In the genomic region with DNA sequence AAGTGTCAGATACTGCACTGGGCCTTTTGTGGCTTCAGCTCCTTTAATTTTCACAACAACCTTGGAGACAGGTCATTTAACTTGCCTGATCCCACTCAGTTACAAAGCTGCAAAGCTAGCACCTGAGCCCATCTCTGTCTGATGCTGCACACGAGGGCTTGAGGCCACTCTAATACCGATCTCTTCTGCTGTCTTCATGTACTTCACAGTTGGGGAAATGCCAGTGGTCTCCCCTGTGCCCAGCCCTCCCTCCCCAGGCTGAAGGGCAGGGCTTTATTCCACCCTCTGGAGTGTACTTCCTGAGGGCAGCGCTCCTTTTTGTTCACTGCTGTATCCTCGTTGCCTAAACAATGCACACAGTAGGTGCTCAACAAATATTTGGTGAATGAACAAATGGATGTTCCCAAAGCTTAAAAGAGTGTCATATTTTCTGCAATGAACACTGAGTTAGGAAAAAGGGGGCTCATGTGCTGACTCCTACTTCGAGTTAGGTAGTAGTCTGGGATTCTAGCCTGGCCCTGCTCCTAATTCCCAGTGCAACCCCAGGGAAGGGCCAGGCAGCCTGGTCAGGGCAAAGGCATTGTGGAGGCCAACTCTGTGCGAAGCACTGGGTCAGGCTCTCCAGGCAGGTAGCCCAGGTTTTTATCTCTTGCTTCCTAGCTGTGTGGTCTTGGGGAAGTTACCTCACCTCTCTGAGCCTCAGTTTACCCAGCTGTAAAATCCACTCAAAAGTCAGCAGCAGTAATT, we compare ENCODE assay signal across 8 cellular contexts. TPM values are rescaled to one million over a fixed set of nuclear protein-coding genes. Genes with fewer than 3 reads are reported as not detected.
A peak's percentile ranks its signal among the peaks of the same experiment; 100 is the strongest.
DNase-seq lines count a peak whose midpoint lies in the region; ATAC-seq and TF ChIP-seq lines count a peak whose summit lies in the region.

No MANE protein-coding gene starts in this region.

- H3K4me2 ChIP-seq in fibroblast of lung (ENCODE audit: extremely low read depth, insufficient read depth, low read length) = peak overlapping the region; percentile 97

- peak overlapping the region; percentile 34 for H3K27ac ChIP-seq in CD8-positive, alpha-beta T cell (ENCODE audit: low read depth, low read length)
- peak overlapping the region; percentile 64 for H3K27ac ChIP-seq in fibroblast of lung (ENCODE audit: insufficient read depth, low read length)

- no peak for TF ChIP-seq CTCF in CD8-positive, alpha-beta T cell (IDR thresholded peaks at IDR 0.05)
- TF ChIP-seq CTCF in fibroblast of lung (conservative IDR thresholded peaks at IDR 0.05 in 1 of 2, IDR thresholded peaks at IDR 0.05 in 1 of 2; ENCODE audit: low read depth in 1 of 2, low read length in 2 of 2) = no peak
- no peak for TF ChIP-seq CTCF in progenitor cell of endocrine pancreas (IDR thresholded peaks at IDR 0.05; ENCODE audit: unreplicated experiment)

- no peak overlapping the region for H2AFZ ChIP-seq in fibroblast of lung (ENCODE audit: low read length)

- no peaks in the 10 kb centered on the region for H4K20me1 ChIP-seq in fibroblast of lung (ENCODE audit: control insufficient read depth, extremely low read depth, insufficient read depth, low read length)

- H3K27me3 ChIP-seq in CD8-positive, alpha-beta T cell (ENCODE audit: insufficient read depth, low read length) = no peaks in the 10 kb centered on the region
- no peaks in the 10 kb centered on the region for H3K27me3 ChIP-seq in fibroblast of lung (ENCODE audit: control insufficient read depth, insufficient read depth, low read length)

- no peaks in the 10 kb centered on the region for H3K9me3 Mint-ChIP-seq in CD8-positive, alpha-beta T cell
- no peaks in the 10 kb centered on the region for H3K9me3 Mint-ChIP-seq in progenitor cell of endocrine pancreas (ENCODE audit: low read depth)

- CTCF ChIA-PET in CD8-positive, alpha-beta T cell (lab: Charles Lee) = interaction anchor here (0.6 kb wide), 1 partner anchor 80 kb away, joined by 3 read pairs; no protein-coding TSS in a partner anchor

- peak overlapping the region; percentile 34 for H3K4me3 ChIP-seq in CD8-positive, alpha-beta T cell (ENCODE audit: low read depth, low read length)
- H3K4me3 ChIP-seq in fibroblast of lung (replicated peaks in 1 of 4; ENCODE audit: control extremely low read depth in 1 of 4, insufficient read depth in 1 of 4, low read depth in 3 of 4, low read length in 4 of 4) = peak overlapping the region; percentile 47 to 70 (median 58)

- H3K4me1 ChIP-seq in CD8-positive, alpha-beta T cell (ENCODE audit: insufficient read depth, low read length) = peaks cover 17% of the 10 kb centered on the region
- H3K4me1 ChIP-seq in fibroblast of lung (ENCODE audit: control insufficient read depth, extremely low read depth, insufficient read depth, low read length) = peaks cover 14% of the 10 kb centered on the region

- H3K27me3 Mint-ChIP-seq in CD8-positive, alpha-beta T cell (ENCODE audit: low read depth) = no peaks in the 10 kb centered on the region
- H3K27me3 Mint-ChIP-seq in progenitor cell of endocrine pancreas = peaks cover 15% of the 10 kb centered on the region

- H3K36me3 ChIP-seq in CD8-positive, alpha-beta T cell (ENCODE audit: insufficient read depth, low read length) = no peaks in the 10 kb centered on the region
- no peaks in the 10 kb centered on the region for H3K36me3 ChIP-seq in fibroblast of lung (ENCODE audit: control insufficient read depth, insufficient read depth, low read length)

- H3K36me3 Mint-ChIP-seq in CD8-positive, alpha-beta T cell = peaks cover 21% of the 10 kb centered on the region
- peaks cover 5% of the 10 kb centered on the region for H3K36me3 Mint-ChIP-seq in progenitor cell of endocrine pancreas (ENCODE audit: insufficient read depth)

- DNase-seq in CD8-positive, alpha-beta T cell = no peak
- peak; percentile 9 for DNase-seq in RKO (ENCODE audit: low spot score)
- DNase-seq in fibroblast of lung (ENCODE audit: low read depth in 2 of 2) = no peak
- DNase-seq in progenitor cell of endocrine pancreas (ENCODE audit: low spot score, unreplicated experiment) = no peak
- no peak for DNase-seq in NCI-H748 treated with DMSO at 0.1 percent for 48 hours (lab: John Stamatoyannopoulos, UW)

- H3K27ac Mint-ChIP-seq in CD8-positive, alpha-beta T cell = peak overlapping the region; percentile 93
- H3K27ac Mint-ChIP-seq in progenitor cell of endocrine pancreas = no peak overlapping the region

- H3K9ac ChIP-seq in fibroblast of lung (ENCODE audit: insufficient read depth, low read length) = no peak overlapping the region

- no peak for ATAC-seq in CD8-positive, alpha-beta T cell
- ATAC-seq in HG03135 (IDR thresholded peaks at IDR 0.05; ENCODE audit: unreplicated experiment) (no peak), HG02678 (IDR thresholded peaks at IDR 0.05; ENCODE audit: unreplicated experiment) (no peak), HG03139 (IDR thresholded peaks at IDR 0.05; ENCODE audit: unreplicated experiment) (no peak)

- H3K4me3 Mint-ChIP-seq in CD8-positive, alpha-beta T cell = peak overlapping the region; percentile 80
- peak overlapping the region; percentile 69 for H3K4me3 Mint-ChIP-seq in progenitor cell of endocrine pancreas (ENCODE audit: low read depth)

- POLR2A ChIA-PET in CD8-positive, alpha-beta T cell (lab: Charles Lee) = no interaction called here

- peaks cover 2% of the 10 kb centered on the region for H3K79me2 ChIP-seq in fibroblast of lung (ENCODE audit: control insufficient read depth, insufficient read depth, low read length)

- H3K9me3 ChIP-seq in CD8-positive, alpha-beta T cell (ENCODE audit: low read length) = no peaks in the 10 kb centered on the region
- no peaks in the 10 kb centered on the region for H3K9me3 ChIP-seq in fibroblast of lung (ENCODE audit: control insufficient read depth, insufficient read depth, low read depth, low read length)

- peaks cover 34% of the 10 kb centered on the region for H3K4me1 Mint-ChIP-seq in CD8-positive, alpha-beta T cell (ENCODE audit: low read depth)
- H3K4me1 Mint-ChIP-seq in progenitor cell of endocrine pancreas (ENCODE audit: low read depth) = peaks cover 12% of the 10 kb centered on the region

- intact Hi-C loops in CD8-positive, alpha-beta T cell (cut with DNase I, micrococcal nuclease) = no loop called here

RNA-seq across cellular contexts. Expression of a gene that starts 1.1 kb away (rescaled TPM):
- total RNA-seq in CD8-positive, alpha-beta T cell = 10 to 100 TPM; 10.1 to 12.6 TPM
- total RNA-seq in fibroblast of lung = 22.9 and 24.3 TPM in 2 replicates
- polyA plus RNA-seq in fibroblast of lung = 11.9 and 12.5 TPM in 2 replicates
- 14.7 and 16.3 TPM in 2 replicates for polyA plus RNA-seq in fibroblast of lung (2012)
- 20.5 and 24.7 TPM in 2 replicates for polyA minus RNA-seq in fibroblast of lung (ENCODE audit: low replicate concordance)
- total RNA-seq in progenitor cell of endocrine pancreas = 16.4 and 18.6 TPM in 2 replicates

RNA-seq across cellular contexts. Expression of a gene that starts 16.4 kb away (rescaled TPM):
- total RNA-seq in CD8-positive, alpha-beta T cell = not detected
- total RNA-seq in fibroblast of lung (not detected in 2 replicates), progenitor cell of endocrine pancreas (0.24 TPM in 1 of 2 replicates, not detected in the other)
- not detected in 2 replicates for polyA plus RNA-seq in fibroblast of lung
- polyA plus RNA-seq in fibroblast of lung (2012) = not detected in 2 replicates
- not detected in 2 replicates for polyA minus RNA-seq in fibroblast of lung (ENCODE audit: low replicate concordance)
